In the genomic region with DNA sequence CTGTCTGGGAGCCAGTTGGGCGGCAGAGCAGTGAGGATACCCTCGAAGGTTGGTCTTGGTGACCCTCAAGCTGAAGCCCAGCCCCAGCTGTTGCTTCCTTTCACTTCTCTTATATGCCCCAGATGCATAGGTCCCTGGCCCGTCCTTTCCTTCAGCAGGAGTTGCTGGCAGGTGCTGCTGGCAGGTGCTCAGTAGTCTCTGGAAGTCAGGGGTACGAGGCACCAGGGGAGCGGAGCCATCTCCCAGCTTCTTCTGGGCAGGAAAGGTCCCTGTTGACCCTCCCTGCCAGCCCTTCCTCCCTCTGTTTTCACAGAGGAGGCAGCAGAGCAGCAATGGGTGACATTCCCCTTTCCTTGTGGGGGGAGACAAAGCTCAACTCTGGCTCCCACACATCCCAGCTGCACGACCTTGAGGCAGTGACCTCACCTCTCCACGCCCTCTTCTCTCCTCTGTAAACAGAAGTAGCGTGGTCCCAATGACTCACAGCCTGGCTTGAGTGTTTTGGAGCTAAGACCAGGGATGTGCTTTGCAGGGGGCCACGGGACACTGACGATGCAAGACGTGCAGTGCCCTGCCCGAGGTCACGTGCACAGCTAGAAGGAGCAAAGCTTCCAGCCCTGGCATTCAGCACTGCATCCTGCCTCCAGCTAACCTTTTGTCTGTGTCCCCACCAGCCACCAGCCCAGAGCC, we compare ENCODE assay signal across 8 cellular contexts. TPM values are rescaled to one million over a fixed set of nuclear protein-coding genes. Genes with fewer than 3 reads are reported as not detected.
DNase-seq lines count a peak whose midpoint lies in the region; ATAC-seq and TF ChIP-seq lines count a peak whose summit lies in the region.

No MANE protein-coding gene starts in this region.

- ATAC-seq in SK-N-SH treated with all-trans-retinoic acid at 6 μM for 48 hours, result peak; percentile 56
- ATAC-seq in gastroesophageal sphincter, result peak; percentile 78
- ATAC-seq in HG02970 (IDR thresholded peaks at IDR 0.05; ENCODE audit: low FRiP score, unreplicated experiment), result no peak
- no peak for ATAC-seq in HG02642 (IDR thresholded peaks at IDR 0.05; ENCODE audit: poor library complexity, unreplicated experiment)
- ATAC-seq in GM19463 (IDR thresholded peaks at IDR 0.05; ENCODE audit: unreplicated experiment), result no peak
- no peak for ATAC-seq in activated T-cell treated with anti-CD3 and anti-CD28 coated beads, Interleukin-2, amount 50 U/mL, for 72 hours (replicated peaks in 1 of 2)

- WGBS in gastroesophageal sphincter (ENCODE audit: low coverage in 1 of 2), 2 donors, result 100% methylated on average over 1 of the region's 13 CpGs; no CpG with 5 or more reads in 1 of the 2 donors
- 42 to 64% methylated on average over 13 of the region's 13 CpGs for WGBS in sigmoid colon, 2 donors

- H3K4me3 ChIP-seq in gastroesophageal sphincter (no peak overlapping the region), sigmoid colon (no peak overlapping the region)

- peaks cover 10% of the 10 kb centered on the region for H3K4me1 Mint-ChIP-seq in activated T-cell treated with anti-CD3 and anti-CD28 coated beads, Interleukin-2, amount 50 U/mL, for 72 hours (ENCODE audit: low read depth)

- no peaks in the 10 kb centered on the region for H3K27me3 ChIP-seq in gastroesophageal sphincter
- no peaks in the 10 kb centered on the region for H3K27me3 ChIP-seq in sigmoid colon

- TF ChIP-seq CTCF in gastroesophageal sphincter (IDR thresholded peaks at IDR 0.05) (no peak), sigmoid colon (IDR thresholded peaks at IDR 0.05) (no peak)

- TF ChIP-seq EP300 in gastroesophageal sphincter (IDR thresholded peaks at IDR 0.05) (no peak), sigmoid colon (IDR thresholded peaks at IDR 0.05) (peak in 2 of 4 donors; percentile 44 to 98)

- DNase-seq in Daoy (ENCODE audit: low read depth), result peak; percentile 91
- DNase-seq in sigmoid colon, result peak; percentile 94
- no peak for DNase-seq in activated T-cell treated with anti-CD3 and anti-CD28 coated beads, Interleukin-2, amount 50 U/mL, for 72 hours

- H3K9me3 Mint-ChIP-seq in activated T-cell treated with anti-CD3 and anti-CD28 coated beads, Interleukin-2, amount 50 U/mL, for 72 hours, result no peaks in the 10 kb centered on the region

- TF ChIP-seq POLR2A in gastroesophageal sphincter (IDR thresholded peaks at IDR 0.05) (no peak), sigmoid colon (IDR thresholded peaks at IDR 0.05) (no peak)

- H3K36me3 Mint-ChIP-seq in activated T-cell treated with anti-CD3 and anti-CD28 coated beads, Interleukin-2, amount 50 U/mL, for 72 hours (ENCODE audit: insufficient read depth in 2 of 2), result peaks cover 10 to 20% of the 10 kb centered on the region in 2 donors

- no peaks in the 10 kb centered on the region for H3K9me3 ChIP-seq in gastroesophageal sphincter
- no peaks in the 10 kb centered on the region for H3K9me3 ChIP-seq in sigmoid colon

- intact Hi-C loops in sigmoid colon (cut with DNase I), result loop anchor here (2.0 kb wide), 2 partner anchors 49 to 93 kb away; partner anchors contain the start of gene SLC6A6

- no peak overlapping the region for H3K27ac Mint-ChIP-seq in activated T-cell treated with anti-CD3 and anti-CD28 coated beads, Interleukin-2, amount 50 U/mL, for 72 hours

- H3K36me3 ChIP-seq in gastroesophageal sphincter, result peaks cover 0 to 35% of the 10 kb centered on the region in 2 donors
- H3K36me3 ChIP-seq in sigmoid colon, result peaks cover 0 to 20% (median 4%) of the 10 kb centered on the region in 4 donors

- peaks cover 5 to 50% (median 32%) of the 10 kb centered on the region in 3 donors for H3K4me1 ChIP-seq in gastroesophageal sphincter
- H3K4me1 ChIP-seq in sigmoid colon, result peaks cover 0 to 45% (median 37%) of the 10 kb centered on the region in 4 donors

- H3K4me3 Mint-ChIP-seq in activated T-cell treated with anti-CD3 and anti-CD28 coated beads, Interleukin-2, amount 50 U/mL, for 72 hours, result no peak overlapping the region

- peak overlapping the region; percentile 44 to 91 (median 88) for H3K27ac ChIP-seq in gastroesophageal sphincter
- H3K27ac ChIP-seq in sigmoid colon, result peak overlapping the region; percentile 82 to 97 (median 86)

- H3K27me3 Mint-ChIP-seq in activated T-cell treated with anti-CD3 and anti-CD28 coated beads, Interleukin-2, amount 50 U/mL, for 72 hours (ENCODE audit: low read depth), result no peaks in the 10 kb centered on the region

TF ChIP-seq in SK-N-SH treated with all-trans-retinoic acid at 6 μM for 48 hours, 23 proteins besides CTCF, POLR2A, EP300 and RAD21 (continues in another document):
- no peak for TF ChIP-seq ZFP3 (CRISPR knock-in tag; IDR thresholded peaks at IDR 0.05)
- TF ChIP-seq ISL1 (CRISPR knock-in tag; IDR thresholded peaks at IDR 0.05), result no peak
- no peak for TF ChIP-seq ZNF565 (CRISPR knock-in tag; conservative IDR thresholded peaks at IDR 0.05; ENCODE audit: low read depth)
- no peak for TF ChIP-seq BACH2 (CRISPR knock-in tag; IDR thresholded peaks at IDR 0.05; ENCODE audit: borderline replicate concordance)
- no peak for TF ChIP-seq CSRNP3 (CRISPR knock-in tag; IDR thresholded peaks at IDR 0.05)
- no peak for TF ChIP-seq SNAI2 (CRISPR knock-in tag; IDR thresholded peaks at IDR 0.05)
- no peak for TF ChIP-seq PPARA (CRISPR knock-in tag; IDR thresholded peaks at IDR 0.05; ENCODE audit: borderline replicate concordance)
- TF ChIP-seq POU6F1 (CRISPR knock-in tag; IDR thresholded peaks at IDR 0.05; ENCODE audit: borderline replicate concordance, low read depth), result no peak
- no peak for TF ChIP-seq ESRRG (CRISPR knock-in tag; IDR thresholded peaks at IDR 0.05)
- no peak for TF ChIP-seq PATZ1 (CRISPR knock-in tag; IDR thresholded peaks at IDR 0.05; ENCODE audit: borderline replicate concordance)
- no peak for TF ChIP-seq ZNF8 (CRISPR knock-in tag; IDR thresholded peaks at IDR 0.05)

RNA-seq across cellular contexts. Expression of gene SLC6A6, which starts 49.6 kb away (rescaled TPM):
- 10.7 and 10.8 TPM in 2 replicates for total RNA-seq in Daoy (2014; rRNA removed; shearing (Covaris generic))
- total RNA-seq in gastroesophageal sphincter (10 to 100 TPM; 15.4 to 37.6 (median 20.9) TPM), sigmoid colon (10 to 100 TPM in 1 of 4 donors, 1 to 10 TPM in 3; 6.4 to 19.1 (median 9.1) TPM)
- polyA plus RNA-seq in sigmoid colon, result 1 to 10 TPM; 2.3 to 8.4 (median 2.4) TPM
- 10 to 100 TPM; 35.4 to 39.2 TPM for total RNA-seq in activated T-cell treated with anti-CD3 and anti-CD28 coated beads, Interleukin-2, amount 50 U/mL, for 72 hours

Comparison
In these comparisons a context has a peak if more than half of its experiments do, and no peak if none do; other contexts are left out.
1. DNase-seq: peak in Daoy (single experiment) and sigmoid colon (single experiment); none in activated T-cell treated with anti-CD3 and anti-CD28 coated beads, Interleukin-2, amount 50 U/mL, for 72 hours (0 of 2).
2. ATAC-seq: peak in SK-N-SH treated with all-trans-retinoic acid at 6 μM for 48 hours (single experiment) and gastroesophageal sphincter (single experiment); none in HG02970 (single experiment), HG02642 (single experiment), GM19463 (single experiment) and activated T-cell treated with anti-CD3 and anti-CD28 coated beads, Interleukin-2, amount 50 U/mL, for 72 hours (0 of 2).